ENCODE assay signal across 1 cellular context in genomic region chr15:82184355-82184754, GRCh38.
TF ChIP-seq lines count a peak whose summit lies in the region.

No MANE protein-coding gene starts in this region.

TF ChIP-seq in IMR-90, 13 proteins besides CTCF, POLR2A, EP300 and RAD21 (continued from another document):
- TF ChIP-seq, protein P1, sequence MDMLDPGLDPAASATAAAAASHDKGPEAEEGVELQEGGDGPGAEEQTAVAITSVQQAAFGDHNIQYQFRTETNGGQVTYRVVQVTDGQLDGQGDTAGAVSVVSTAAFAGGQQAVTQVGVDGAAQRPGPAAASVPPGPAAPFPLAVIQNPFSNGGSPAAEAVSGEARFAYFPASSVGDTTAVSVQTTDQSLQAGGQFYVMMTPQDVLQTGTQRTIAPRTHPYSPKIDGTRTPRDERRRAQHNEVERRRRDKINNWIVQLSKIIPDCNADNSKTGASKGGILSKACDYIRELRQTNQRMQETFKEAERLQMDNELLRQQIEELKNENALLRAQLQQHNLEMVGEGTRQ (IDR thresholded peaks at IDR 0.05; ENCODE audit: low read depth, low read length): no peak
- TF ChIP-seq MAZ (IDR thresholded peaks at IDR 0.05; ENCODE audit: borderline replicate concordance, low read depth, low read length): no peak
- no peak for TF ChIP-seq RFX5 (IDR thresholded peaks at IDR 0.05; ENCODE audit: low read depth, low read length)
- no peak for TF ChIP-seq MXI1 (IDR thresholded peaks at IDR 0.05; ENCODE audit: borderline replicate concordance, low read depth, low read length)
- no peak for TF ChIP-seq CEBPB (IDR thresholded peaks at IDR 0.05; ENCODE audit: low read depth, low read length)
- TF ChIP-seq MAFK (IDR thresholded peaks at IDR 0.05; ENCODE audit: low read depth, low read length): no peak
- TF ChIP-seq BHLHE40 (IDR thresholded peaks at IDR 0.05; ENCODE audit: low read depth, low read length): no peak
